In genomic region chr13:75480691-75481175, GRCh38 we compare ENCODE assay signal across 8 cellular contexts. TPM values are rescaled to one million over a fixed set of nuclear protein-coding genes. Genes with fewer than 3 reads are reported as not detected.
DNase-seq lines count a peak whose midpoint lies in the region; ATAC-seq, FAIRE-seq and TF ChIP-seq lines count a peak whose summit lies in the region.

No MANE protein-coding gene starts in this region.

- TF ChIP-seq POLR2A in HCT116 (IDR thresholded peaks at IDR 0.05; ENCODE audit: borderline replicate concordance, extremely low read depth, insufficient read depth, insufficient read length): no peak

- POLR2A ChIA-PET in HCT116 (lab: Charles Lee): no interaction called here

- TF ChIP-seq CTCF in DND-41 (IDR thresholded peaks at IDR 0.05; ENCODE audit: borderline replicate concordance, extremely low read depth, low read length, poor library complexity, severe bottlenecking) (no peak), HCT116 (IDR thresholded peaks at IDR 0.05 in 2 of 3, conservative IDR thresholded peaks at IDR 0.05 in 1 of 3; ENCODE audit: borderline replicate concordance in 1 of 3, insufficient read depth in 1 of 3, low read depth in 2 of 3, low read length in 2 of 3) (no peak), osteocyte (IDR thresholded peaks at IDR 0.05) (no peak), D721Med (IDR thresholded peaks at IDR 0.05; ENCODE audit: insufficient read depth, missing control alignments) (no peak)

- H3K27ac ChIP-seq in DND-41 (ENCODE audit: low read length): no peak overlapping the region
- H3K27ac ChIP-seq in HCT116 (ENCODE audit: low read depth, low read length): peak overlapping the region; percentile 82

- no peaks in the 10 kb centered on the region for H3K9me2 ChIP-seq in HCT116 (ENCODE audit: insufficient read depth)

- no peak overlapping the region for H3K27ac Mint-ChIP-seq in activated naive CD4-positive, alpha-beta T cell treated with anti-CD3 and anti-CD28 coated beads, Interleukin-2, amount 10 ng/mL, durations not matched to agents 7 days and 5 days
- H3K27ac Mint-ChIP-seq in osteocyte (ENCODE audit: unreplicated experiment): peak overlapping the region; percentile 3

- H3K9me3 ChIP-seq in DND-41 (ENCODE audit: insufficient read depth, low read length, severe bottlenecking): no peaks in the 10 kb centered on the region
- H3K9me3 ChIP-seq in HCT116 (ENCODE audit: control insufficient read depth in 1 of 2, insufficient read depth in 1 of 2, low read depth in 1 of 2, low read length in 2 of 2): no peaks in the 10 kb centered on the region

- intact Hi-C loops in HCT116 (cut with micrococcal nuclease) (loop anchor here (2.0 kb wide), 1 partner anchor 108 kb away; no protein-coding TSS in a partner anchor), Right ventricle myocardium superior (cut with DNase I) (loop anchor here (5.0 to 10.0 kb wide), 3 partner anchors 57 to 156 kb away; partner anchors contain the start of gene COMMD6)

- no peak for DNase-seq in DND-41
- DNase-seq in HCT116 (ENCODE audit: low read depth, low spot score): peak; percentile 63
- DNase-seq in NCI-H2227 treated with DMSO at 0.1 percent for 48 hours (lab: John Stamatoyannopoulos, UW): peak; percentile 30
- DNase-seq in activated naive CD4-positive, alpha-beta T cell treated with anti-CD3 and anti-CD28 coated beads, Interleukin-2, amount 10 ng/mL, durations not matched to agents 7 days and 5 days: peak; percentile 41
- peak; percentile 63 for DNase-seq in Right ventricle myocardium superior
- no peak for DNase-seq in osteocyte (ENCODE audit: extremely low spot score, unreplicated experiment)
- DNase-seq in D721Med (ENCODE audit: insufficient read length, low spot score): no peak

- H3K4me1 Mint-ChIP-seq in activated naive CD4-positive, alpha-beta T cell treated with anti-CD3 and anti-CD28 coated beads, Interleukin-2, amount 10 ng/mL, durations not matched to agents 7 days and 5 days: peaks cover 15% of the 10 kb centered on the region
- peaks cover 21% of the 10 kb centered on the region for H3K4me1 Mint-ChIP-seq in osteocyte (ENCODE audit: unreplicated experiment)

- no peaks in the 10 kb centered on the region for H3K9me3 Mint-ChIP-seq in activated naive CD4-positive, alpha-beta T cell treated with anti-CD3 and anti-CD28 coated beads, Interleukin-2, amount 10 ng/mL, durations not matched to agents 7 days and 5 days
- H3K9me3 Mint-ChIP-seq in osteocyte (ENCODE audit: unreplicated experiment): no peaks in the 10 kb centered on the region

- TF ChIP-seq RAD21 in HCT116 (IDR thresholded peaks at IDR 0.05; ENCODE audit: low read depth): no peak

- H4K20me1 ChIP-seq in DND-41 (ENCODE audit: insufficient read depth, low read length): no peaks in the 10 kb centered on the region
- no peaks in the 10 kb centered on the region for H4K20me1 ChIP-seq in HCT116 (ENCODE audit: insufficient read depth)

- RAD21 ChIA-PET in HCT116 (lab: Charles Lee; ENCODE audit: low non-redundant PET in 1 of 2, low total read pairs in 2 of 2, uncharacterized antibody in 2 of 2, unreplicated experiment in 2 of 2): interaction anchor here in 1 of 2 experiments (0.7 kb wide), 1 partner anchor 37 kb away, joined by 6 read pairs; no protein-coding TSS in a partner anchor

- H3K79me2 ChIP-seq in DND-41 (ENCODE audit: insufficient read depth, low read length) (no peaks in the 10 kb centered on the region), HCT116 (ENCODE audit: insufficient read depth, low read length) (peaks cover 47% of the 10 kb centered on the region)

- no peaks in the 10 kb centered on the region for H3K36me3 Mint-ChIP-seq in activated naive CD4-positive, alpha-beta T cell treated with anti-CD3 and anti-CD28 coated beads, Interleukin-2, amount 10 ng/mL, durations not matched to agents 7 days and 5 days
- no peaks in the 10 kb centered on the region for H3K36me3 Mint-ChIP-seq in osteocyte (ENCODE audit: unreplicated experiment)

- CTCF ChIA-PET in HCT116 (lab: Charles Lee): no interaction called here
- CTCF ChIA-PET in activated naive CD4-positive, alpha-beta T cell treated with anti-CD3 and anti-CD28 coated beads, Interleukin-2, amount 10 ng/mL, durations not matched to agents 7 days and 5 days (lab: Charles Lee): no interaction called here

- peaks cover 69% of the 10 kb centered on the region for H3K27me3 Mint-ChIP-seq in activated naive CD4-positive, alpha-beta T cell treated with anti-CD3 and anti-CD28 coated beads, Interleukin-2, amount 10 ng/mL, durations not matched to agents 7 days and 5 days
- no peaks in the 10 kb centered on the region for H3K27me3 Mint-ChIP-seq in osteocyte (ENCODE audit: unreplicated experiment)

- H3K4me3 ChIP-seq in DND-41 (ENCODE audit: low read depth in 1 of 2, low read length in 2 of 2) (no peak overlapping the region), HCT116 (replicated peaks in 1 of 2; ENCODE audit: low read depth in 1 of 2, low read length in 2 of 2) (peak overlapping the region; percentile 72 to 76)

- H3K36me3 ChIP-seq in DND-41 (ENCODE audit: insufficient read depth, low read length): no peaks in the 10 kb centered on the region
- H3K36me3 ChIP-seq in HCT116 (ENCODE audit: control insufficient read depth in 1 of 2, insufficient read depth in 2 of 2, low read length in 2 of 2): no peaks in the 10 kb centered on the region

- H3K4me1 ChIP-seq in DND-41 (ENCODE audit: insufficient read depth, low read length) (peaks cover 16% of the 10 kb centered on the region), HCT116 (ENCODE audit: control insufficient read depth in 1 of 2, insufficient read depth in 2 of 2, low read length in 2 of 2) (peaks cover 16 to 26% of the 10 kb centered on the region in 2 experiments)

- BruUV-seq in HCT116 (replicated peaks; lab: Mats Ljungman, UMichigan): no TSS peak

- no peak for FAIRE-seq in D721Med (lab: Jason Lieb, UNC)

- H3K27me3 ChIP-seq in DND-41 (ENCODE audit: insufficient read depth, low read length, poor library complexity) (peaks cover 17% of the 10 kb centered on the region), HCT116 (ENCODE audit: insufficient read depth, low read length) (no peaks in the 10 kb centered on the region)

- ATAC-seq in DND-41 (ENCODE audit: insufficient read depth, low read depth) (no peak), HCT116 (peak; percentile 25), Right ventricle myocardium superior (ENCODE audit: poor library complexity) (peak; percentile 39), GM21737 (IDR thresholded peaks at IDR 0.05; ENCODE audit: unreplicated experiment) (no peak)

- H2AFZ ChIP-seq in DND-41 (ENCODE audit: low read depth, low read length) (no peak overlapping the region), HCT116 (ENCODE audit: low read depth, low read length, poor library complexity, severe bottlenecking) (no peak overlapping the region)

- H3K9ac ChIP-seq in DND-41 (ENCODE audit: low read depth, low read length): no peak overlapping the region
- peak overlapping the region; percentile 79 for H3K9ac ChIP-seq in HCT116 (ENCODE audit: low read length)

- peak overlapping the region; percentile 97 for H3K4me3 Mint-ChIP-seq in activated naive CD4-positive, alpha-beta T cell treated with anti-CD3 and anti-CD28 coated beads, Interleukin-2, amount 10 ng/mL, durations not matched to agents 7 days and 5 days
- H3K4me3 Mint-ChIP-seq in osteocyte (ENCODE audit: unreplicated experiment): peak overlapping the region; percentile 84

- H3K4me2 ChIP-seq in DND-41 (ENCODE audit: insufficient read depth, low read length) (0 out of 2 replicates have a peak overlapping the region, but pooled peaks have one; percentile 95), HCT116 (ENCODE audit: low read length) (peak overlapping the region; percentile 88)

TF ChIP-seq in HCT116, 20 proteins besides CTCF, POLR2A, EP300 and RAD21:
- no peak for TF ChIP-seq YY1 (IDR thresholded peaks at IDR 0.05; ENCODE audit: extremely low read depth, insufficient replicate concordance, low read depth, low read length)
- TF ChIP-seq MAX (IDR thresholded peaks at IDR 0.05): peak; percentile 72
- TF ChIP-seq SIN3A (IDR thresholded peaks at IDR 0.05; ENCODE audit: low read depth): peak; percentile 68; the same call in 1 of the 2 replicates
- TF ChIP-seq SP1 (IDR thresholded peaks at IDR 0.05; ENCODE audit: low read depth): peak; percentile 13; the same call in 1 of the 2 replicates
- TF ChIP-seq EZH2 (IDR thresholded peaks at IDR 0.05): no peak
- peak; percentile 48; the same call in 1 of the 2 replicates for TF ChIP-seq POLR2AphosphoS5 (IDR thresholded peaks at IDR 0.05; ENCODE audit: low read depth, low read length)
- TF ChIP-seq ZNF274 (IDR thresholded peaks at IDR 0.05; ENCODE audit: low read depth, low read length): no peak
- no peak for TF ChIP-seq ATF3 (IDR thresholded peaks at IDR 0.05)

RNA-seq across cellular contexts. Expression of gene TBC1D4, which starts 1.2 kb away (rescaled TPM):
- total RNA-seq in HCT116 (2021; ENCODE audit: unreplicated experiment) (24.6 TPM), Right ventricle myocardium superior (107 TPM), osteocyte (5.1 and 5.3 TPM in 2 replicates)
- 12.7 and 13.4 TPM in 2 replicates for polyA plus RNA-seq in HCT116 (2012)

RNA-seq across cellular contexts. Expression of gene COMMD6, which starts 56.9 kb away (rescaled TPM):
- total RNA-seq in HCT116 (2021; ENCODE audit: unreplicated experiment): 108 TPM
- polyA plus RNA-seq in HCT116 (2012): 134 and 192 TPM in 2 replicates
- total RNA-seq in Right ventricle myocardium superior: 116 TPM
- total RNA-seq in osteocyte: 122 and 124 TPM in 2 replicates

Comparison
In these comparisons a context has a peak if more than half of its experiments do, and no peak if none do; other contexts are left out.
1. ATAC-seq: peak in HCT116 (single experiment) and Right ventricle myocardium superior (single experiment); none in DND-41 (single experiment) and GM21737 (single experiment).
2. DNase-seq: peak in HCT116 (single experiment), NCI-H2227 treated with DMSO at 0.1 percent for 48 hours (single experiment), activated naive CD4-positive, alpha-beta T cell treated with anti-CD3 and anti-CD28 coated beads, Interleukin-2, amount 10 ng/mL, durations not matched to agents 7 days and 5 days (single experiment) and Right ventricle myocardium superior (single experiment); none in DND-41 (single experiment), osteocyte (single experiment) and D721Med (single experiment).
3. H3K4me3 ChIP-seq: peak in HCT116 (2 of 2); none in DND-41 (0 of 2).